1 cellular context compared by ENCODE assay signal in genomic region chr9:89994988-89995613, GRCh38.
TF ChIP-seq lines count a peak whose summit lies in the region.

No MANE protein-coding gene starts in this region.

TF ChIP-seq in A549, 52 proteins besides CTCF, POLR2A, EP300 and RAD21 (continued from another document):
- TF ChIP-seq REST (IDR thresholded peaks at IDR 0.05) (no peak), JUN (IDR thresholded peaks at IDR 0.05) (no peak), HOXB13 (CRISPR knock-in tag; IDR thresholded peaks at IDR 0.05; ENCODE audit: low read depth) (no peak), HDAC2 (IDR thresholded peaks at IDR 0.05) (no peak), CBX8 (IDR thresholded peaks at IDR 0.05) (no peak), HOXB5 (CRISPR knock-in tag; IDR thresholded peaks at IDR 0.05) (no peak), ATOH8 (CRISPR knock-in tag; IDR thresholded peaks at IDR 0.05; ENCODE audit: low read depth) (no peak), NFE2L2 (conservative IDR thresholded peaks at IDR 0.05; ENCODE audit: low read length) (no peak), PHF8 (IDR thresholded peaks at IDR 0.05; ENCODE audit: borderline replicate concordance, low read depth) (no peak), NR3C1 (IDR thresholded peaks at IDR 0.05) (no peak), HES2 (IDR thresholded peaks at IDR 0.05) (no peak)
